ENCODE assay signal across 8 cellular contexts in the genomic region with DNA sequence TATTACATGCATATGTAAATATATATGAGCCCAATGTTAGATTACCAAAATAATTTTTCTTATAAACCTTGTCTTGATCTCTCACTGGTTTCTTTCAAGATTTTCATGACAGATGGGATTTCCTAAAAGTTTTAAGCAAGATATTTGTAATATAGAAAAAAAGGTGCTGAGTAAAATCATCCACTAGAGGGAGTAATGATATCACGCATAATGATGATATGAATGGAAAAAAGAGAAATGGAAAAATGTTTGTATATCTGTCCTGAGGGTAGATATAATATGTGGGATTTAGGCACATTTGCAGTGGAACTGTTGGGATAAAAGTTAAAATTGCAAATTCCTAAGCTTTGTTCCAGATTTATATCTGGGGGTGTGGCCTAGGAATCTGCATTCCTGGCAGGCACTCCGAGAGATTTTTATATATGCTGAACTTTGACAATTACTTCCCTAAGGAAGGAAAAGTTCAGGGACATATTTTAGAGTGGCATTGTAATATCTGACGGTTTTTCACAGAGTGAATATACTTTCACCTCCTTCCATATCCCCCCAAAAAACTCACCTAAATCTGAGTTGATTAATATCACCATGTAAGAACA.
A peak's percentile ranks its signal among the peaks of the same experiment; 100 is the strongest.
DNase-seq lines count a peak whose midpoint lies in the region; ATAC-seq and TF ChIP-seq lines count a peak whose summit lies in the region.

No MANE protein-coding gene starts in this region.

- H3K9me3 Mint-ChIP-seq in HFFc6 (no peaks in the 10 kb centered on the region), glutamatergic neuron (ENCODE audit: unreplicated experiment) (no peaks in the 10 kb centered on the region)
- no peaks in the 10 kb centered on the region for H3K9me3 Mint-ChIP-seq in activated T-helper 17 cell treated with anti-CD3 and anti-CD28 coated beads, Interleukin-2, amount 50 U/mL, for 72 hours

- H3K36me3 Mint-ChIP-seq in HFFc6 (ENCODE audit: low read depth) (no peaks in the 10 kb centered on the region), T-helper 17 cell (ENCODE audit: low read depth) (no peaks in the 10 kb centered on the region), glutamatergic neuron (ENCODE audit: unreplicated experiment) (no peaks in the 10 kb centered on the region)
- H3K36me3 Mint-ChIP-seq in activated T-helper 17 cell treated with anti-CD3 and anti-CD28 coated beads, Interleukin-2, amount 50 U/mL, for 72 hours (ENCODE audit: low read depth), result no peaks in the 10 kb centered on the region

- ATAC-seq in T-helper 17 cell, result no peak
- no peak for ATAC-seq in activated T-helper 17 cell treated with anti-CD3 and anti-CD28 coated beads, Interleukin-2, amount 50 U/mL, for 72 hours (replicated peaks)
- ATAC-seq in GM19035 (IDR thresholded peaks at IDR 0.05; ENCODE audit: unreplicated experiment), result no peak

- H3K27ac Mint-ChIP-seq in HFFc6, result no peak overlapping the region
- peak overlapping the region; percentile 60 for H3K27ac Mint-ChIP-seq in T-helper 17 cell
- no peak overlapping the region for H3K27ac Mint-ChIP-seq in glutamatergic neuron (ENCODE audit: unreplicated experiment)
- H3K27ac Mint-ChIP-seq in activated T-helper 17 cell treated with anti-CD3 and anti-CD28 coated beads, Interleukin-2, amount 50 U/mL, for 72 hours, result no peak overlapping the region

- H3K27me3 Mint-ChIP-seq in HFFc6 (ENCODE audit: insufficient read depth), result peaks cover 6% of the 10 kb centered on the region; the same call in 1 of the 2 replicates
- no peaks in the 10 kb centered on the region for H3K27me3 Mint-ChIP-seq in T-helper 17 cell
- no peaks in the 10 kb centered on the region for H3K27me3 Mint-ChIP-seq in glutamatergic neuron (ENCODE audit: unreplicated experiment)
- H3K27me3 Mint-ChIP-seq in activated T-helper 17 cell treated with anti-CD3 and anti-CD28 coated beads, Interleukin-2, amount 50 U/mL, for 72 hours, result no peaks in the 10 kb centered on the region

- DNase-seq in AML-193 (lab: John Stamatoyannopoulos, UW) (peak; percentile 44 to 46), HFFc6 (peak; percentile 29), T-helper 17 cell (no peak), glutamatergic neuron (no peak), NCI-H2107 treated with DMSO at 0.1 percent for 48 hours (lab: John Stamatoyannopoulos, UW; ENCODE audit: unreplicated experiment) (no peak)
- no peak for DNase-seq in activated CD4-positive, CD25-positive, alpha-beta regulatory T cell (lab: John Stamatoyannopoulos, UW)

- no peaks in the 10 kb centered on the region for H3K9me3 ChIP-seq in T-helper 17 cell (ENCODE audit: control insufficient read depth, low read length, poor library complexity, severe bottlenecking)

- no peak overlapping the region for H3K4me3 Mint-ChIP-seq in HFFc6
- H3K4me3 Mint-ChIP-seq in T-helper 17 cell, result no peak overlapping the region
- H3K4me3 Mint-ChIP-seq in glutamatergic neuron (ENCODE audit: unreplicated experiment), result no peak overlapping the region
- no peak overlapping the region for H3K4me3 Mint-ChIP-seq in activated T-helper 17 cell treated with anti-CD3 and anti-CD28 coated beads, Interleukin-2, amount 50 U/mL, for 72 hours

- peak; percentile 93 for TF ChIP-seq CTCF in HFFc6 (IDR thresholded peaks at IDR 0.05)
- peak; percentile 93 for TF ChIP-seq CTCF in glutamatergic neuron (IDR thresholded peaks at IDR 0.05; ENCODE audit: partially characterized antibody, unreplicated experiment)

- H3K4me1 Mint-ChIP-seq in HFFc6 (ENCODE audit: low read depth) (no peaks in the 10 kb centered on the region), T-helper 17 cell (peaks cover 24% of the 10 kb centered on the region), glutamatergic neuron (ENCODE audit: low read depth, unreplicated experiment) (no peaks in the 10 kb centered on the region)
- peaks cover 19% of the 10 kb centered on the region for H3K4me1 Mint-ChIP-seq in activated T-helper 17 cell treated with anti-CD3 and anti-CD28 coated beads, Interleukin-2, amount 50 U/mL, for 72 hours

Comparison
In these comparisons a context has a peak if more than half of its experiments do, and no peak if none do; other contexts are left out.
1. DNase-seq: peak in AML-193 (2 of 2) and HFFc6 (single experiment); none in T-helper 17 cell (0 of 3), glutamatergic neuron (single experiment), NCI-H2107 treated with DMSO at 0.1 percent for 48 hours (single experiment) and activated CD4-positive, CD25-positive, alpha-beta regulatory T cell (0 of 4).